Comparison of ENCODE assay signal across 18 cellular contexts in the genomic region with DNA sequence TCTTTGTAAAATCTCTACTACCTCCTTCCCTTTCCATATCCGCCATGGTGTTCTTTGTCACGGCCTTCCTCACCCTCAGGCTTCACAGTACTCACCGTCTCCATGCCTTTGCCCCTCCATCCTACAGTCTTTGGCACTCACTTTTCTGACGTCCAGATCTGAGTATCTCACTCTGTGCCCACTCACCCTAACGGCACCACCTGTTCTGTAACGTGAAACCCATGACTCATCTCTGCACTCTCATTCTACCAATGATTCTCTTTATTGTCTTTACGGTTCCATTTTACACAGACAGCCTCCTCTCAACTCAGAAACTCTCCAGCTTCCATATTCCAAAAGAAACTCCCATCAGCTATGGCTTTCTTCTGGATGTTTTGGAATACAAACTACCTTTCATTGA. TPM values are rescaled to one million over a fixed set of nuclear protein-coding genes. Genes with fewer than 3 reads are reported as not detected.
DNase-seq lines count a peak whose midpoint lies in the region; ATAC-seq and TF ChIP-seq lines count a peak whose summit lies in the region.
"Had no signal": no experiment of that assay in that cellular context is flagged by ENCODE, and none has a peak within 500 bp of the region (broad histone marks: within the 10 kb centered on the region; RNA-seq: fewer than 3 reads in every experiment).

No MANE protein-coding gene starts in this region.

- peaks cover 17% of the 10 kb centered on the region for H3K4me1 ChIP-seq in OCI-LY3 (ENCODE audit: low read length)
- H3K4me1 ChIP-seq in PC-9 (replicated peaks; ENCODE audit: insufficient read depth), result no peaks in the 10 kb centered on the region
- H3K4me1 ChIP-seq in right cardiac atrium (ENCODE audit: control insufficient read depth, insufficient read depth, low read length), result no peaks in the 10 kb centered on the region
- H3K4me1 ChIP-seq: BLaER1 had no signal

- 82% methylated on average over 7 of the region's 7 CpGs for WGBS in right cardiac atrium

- peak overlapping the region; percentile 56 for H3K4me3 ChIP-seq in OCI-LY3 (ENCODE audit: low read length)
- H3K4me3 ChIP-seq in PC-9, result no peak overlapping the region
- no peak overlapping the region for H3K4me3 ChIP-seq in right cardiac atrium (ENCODE audit: low read length)
- H3K4me3 ChIP-seq: BLaER1 had no signal

- H4K20me1 ChIP-seq in OCI-LY3 (ENCODE audit: insufficient read depth, low read length), result no peaks in the 10 kb centered on the region
- no peaks in the 10 kb centered on the region for H4K20me1 ChIP-seq in PC-9 (ENCODE audit: insufficient read depth)
- H4K20me1 ChIP-seq: BLaER1 had no signal

- TF ChIP-seq CTCF in OCI-LY3 (IDR thresholded peaks at IDR 0.05; ENCODE audit: low read depth, low read length) (no peak), GM20000 (IDR thresholded peaks at IDR 0.05; ENCODE audit: extremely low read depth, missing control alignments) (no peak), PC-9 (conservative IDR thresholded peaks at IDR 0.05) (no peak)

- intact Hi-C loops in PC-9 (cut with micrococcal nuclease; ENCODE audit: unreplicated experiment), result no loop called here
- intact Hi-C loops in right cardiac atrium (cut with DNase I), result no loop called here

- no peaks in the 10 kb centered on the region for H3K36me3 ChIP-seq in OCI-LY3 (replicated peaks; ENCODE audit: low read depth, low read length)
- H3K36me3 ChIP-seq in PC-9 (ENCODE audit: low read depth), result no peaks in the 10 kb centered on the region
- H3K36me3 ChIP-seq: BLaER1 had no signal

- H3F3A ChIP-seq in PC-9 (ENCODE audit: insufficient read depth, low read depth), result no peaks in the 10 kb centered on the region

- H3K9me2 ChIP-seq in PC-9 (ENCODE audit: insufficient read depth), result no peaks in the 10 kb centered on the region

- H2AFZ ChIP-seq in OCI-LY3 (ENCODE audit: low read depth, low read length), result peak overlapping the region; percentile 58; the same call in 1 of the 2 replicates
- H2AFZ ChIP-seq in PC-9, result no peak overlapping the region

- H3K9ac ChIP-seq in OCI-LY3 (ENCODE audit: low read length), result no peak overlapping the region
- H3K9ac ChIP-seq: BLaER1 had no signal

- H3K9me3 ChIP-seq in OCI-LY3 (ENCODE audit: insufficient read depth, low read length) (no peaks in the 10 kb centered on the region), PC-9 (ENCODE audit: insufficient read depth, low read depth) (no peaks in the 10 kb centered on the region), right cardiac atrium (ENCODE audit: control insufficient read depth, low read length) (no peaks in the 10 kb centered on the region)
- H3K9me3 ChIP-seq: BLaER1 had no signal

- H3K27ac ChIP-seq in OCI-LY3 (ENCODE audit: low read length) (peak overlapping the region; percentile 2; the same call in 1 of the 2 replicates), PC-9 (no peak overlapping the region), right cardiac atrium (ENCODE audit: low read length) (no peak overlapping the region)
- H3K27ac ChIP-seq: BLaER1 had no signal

- H3K79me2 ChIP-seq in OCI-LY3 (ENCODE audit: low read length) (no peaks in the 10 kb centered on the region), PC-9 (ENCODE audit: low read depth) (no peaks in the 10 kb centered on the region)

- peak overlapping the region; percentile 66 for H3K4me2 ChIP-seq in OCI-LY3 (ENCODE audit: low read length)
- no peak overlapping the region for H3K4me2 ChIP-seq in PC-9
- H3K4me2 ChIP-seq: BLaER1 had no signal

- POLR2A ChIA-PET in PC-9 (lab: Charles Lee; ENCODE audit: unreplicated experiment), result no interaction called here

- CTCF ChIA-PET in PC-9 (lab: Charles Lee), result no interaction called here

- no TSS peak for BruUV-seq in PC-9 (replicated peaks; lab: Mats Ljungman, UMichigan)

- ATAC-seq in GM18519 (IDR thresholded peaks at IDR 0.05; ENCODE audit: low FRiP score, unreplicated experiment) (peak; percentile 78), GM21360 (IDR thresholded peaks at IDR 0.05; ENCODE audit: unreplicated experiment) (peak; percentile 81), HG03439 (IDR thresholded peaks at IDR 0.05; ENCODE audit: unreplicated experiment) (peak; percentile 98), right cardiac atrium (no peak)
- ATAC-seq: PC-3, WTC11 had no signal

- DNase-seq in GM20000 (ENCODE audit: low spot score) (no peak), PC-9 (no peak), HPDE6-E6E7 (ENCODE audit: extremely low spot score) (no peak), right cardiac atrium (no peak)
- DNase-seq: activated CD8-positive, alpha-beta memory T cell treated with anti-CD3 and anti-CD28 coated beads, Interleukin-2, amount 50 U/mL, for 4 hours; effector memory CD4-positive, alpha-beta T cell; foreskin fibroblast; HCEC 1CT; NCI-H1417; PC-3 had no signal

- no peaks in the 10 kb centered on the region for H3K27me3 ChIP-seq in OCI-LY3 (ENCODE audit: low read depth, low read length)
- no peaks in the 10 kb centered on the region for H3K27me3 ChIP-seq in PC-9 (ENCODE audit: insufficient read depth, low read depth)
- H3K27me3 ChIP-seq in right cardiac atrium (ENCODE audit: control insufficient read depth, insufficient read depth), result no peaks in the 10 kb centered on the region
- H3K27me3 ChIP-seq: BLaER1 had no signal

RNA-seq across cellular contexts. Expression of a gene that starts 56.7 kb away (rescaled TPM):
- total RNA-seq in PC-9 (2021), result not detected in 2 replicates
- total RNA-seq in right cardiac atrium, result 1 to 10 TPM in 3 of 4 donors, under 1 TPM in 1; 0.68 to 1.9 (median 1.1) TPM
- polyA plus RNA-seq in right cardiac atrium, result 0.57 TPM
- total RNA-seq: bronchial epithelial cell, G401 had no signal

Comparison
In these comparisons a context has a peak if more than half of its experiments do, and no peak if none do; other contexts are left out.
1. ATAC-seq: peak in GM18519 (single experiment), GM21360 (single experiment) and HG03439 (single experiment); none in right cardiac atrium (0 of 2).